26 cellular contexts compared by ENCODE assay signal in the genomic region with DNA sequence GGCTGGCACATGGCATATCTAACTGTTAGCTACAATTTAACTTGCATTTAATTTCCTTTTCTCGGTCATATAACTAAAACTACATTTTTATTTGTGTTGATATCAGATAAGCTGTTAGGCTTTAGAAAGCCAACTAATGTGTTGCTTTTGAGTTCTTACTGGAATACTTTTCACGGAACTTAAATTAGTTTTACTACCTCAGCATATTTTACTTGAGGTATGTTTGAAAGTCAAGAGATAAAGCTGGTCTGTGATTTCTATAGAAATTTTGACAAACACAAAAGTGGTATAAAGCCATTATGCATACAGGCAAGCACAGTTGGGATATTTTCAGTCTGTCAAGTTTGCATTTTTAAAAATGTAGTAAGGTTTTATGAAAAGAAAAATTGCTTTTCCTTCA.
"Had no signal": no experiment of that assay in that cellular context is flagged by ENCODE, and none has a peak within 500 bp of the region (broad histone marks: within the 10 kb centered on the region; RNA-seq: fewer than 3 reads in every experiment).

No MANE protein-coding gene starts in this region.

- H3K4me1 ChIP-seq: colonic mucosa, esophagus squamous epithelium, gastrocnemius medialis, heart right ventricle, left lung, lower lobe of right lung had no signal

- H3K36me3 Mint-ChIP-seq: mesothelial cell of epicardium, naive B cell had no signal

- H3K27ac ChIP-seq: colonic mucosa, epithelial cell of prostate, esophagus squamous epithelium, gastrocnemius medialis, heart right ventricle, left lung, lower lobe of right lung had no signal

- FAIRE-seq: endometrium, islet of Langerhans, keratinocyte had no signal

- H3K4me3 ChIP-seq: colonic mucosa, esophagus squamous epithelium, gastrocnemius medialis, heart right ventricle, left lung, lower lobe of right lung, mucosa of descending colon had no signal

- H3K9me3 Mint-ChIP-seq: dendritic cell treated with granulocyte-macrophage colony-stimulating factor and Interleukin-4, amounts not matched to agents 40 ng/mL and 50 ng/mL, for 4 days; mesothelial cell of epicardium had no signal

- H3K36me3 ChIP-seq: colonic mucosa, esophagus squamous epithelium, gastrocnemius medialis, heart right ventricle, left lung, lower lobe of right lung had no signal

- H3K27me3 ChIP-seq: colonic mucosa, esophagus squamous epithelium, gastrocnemius medialis, heart right ventricle, left lung had no signal

- H3K27me3 Mint-ChIP-seq: dendritic cell treated with granulocyte-macrophage colony-stimulating factor and Interleukin-4, amounts not matched to agents 40 ng/mL and 50 ng/mL, for 4 days; effector memory CD8-positive, alpha-beta T cell; naive B cell had no signal

- DNase-seq: colonic mucosa; cortex of kidney; effector CD8-positive, alpha-beta T cell; effector memory CD8-positive, alpha-beta T cell; endodermal cell; esophagus squamous epithelium; foreskin fibroblast; gastrocnemius medialis; glutamatergic neuron; head of caudate nucleus; heart right ventricle; hippocampal formation; left cardiac atrium; left lung; left ventricle myocardium superior; lower lobe of right lung; mesenchymal stem cell; mucosa of descending colon; naive B cell had no signal

- H3K9me3 ChIP-seq: colonic mucosa, gastrocnemius medialis, heart right ventricle, left lung, lower lobe of right lung, mucosa of descending colon had no signal

- H3K27ac Mint-ChIP-seq: dendritic cell treated with granulocyte-macrophage colony-stimulating factor and Interleukin-4, amounts not matched to agents 40 ng/mL and 50 ng/mL, for 4 days; effector memory CD8-positive, alpha-beta T cell; endodermal cell; mesothelial cell of epicardium had no signal

- H3K4me3 Mint-ChIP-seq: dendritic cell treated with granulocyte-macrophage colony-stimulating factor and Interleukin-4, amounts not matched to agents 40 ng/mL and 50 ng/mL, for 4 days; effector memory CD8-positive, alpha-beta T cell; endodermal cell; mesothelial cell of epicardium; naive B cell had no signal

- ATAC-seq: effector memory CD8-positive, alpha-beta T cell; esophagus mucosa; gastrocnemius medialis; heart right ventricle; left cardiac atrium; left lung; left ventricle myocardium superior; lower lobe of right lung; mucosa of descending colon had no signal
